In genomic region chr16:16865374-16865773, GRCh38 we compare ENCODE assay signal across 19 cellular contexts.
DNase-seq lines count a peak whose midpoint lies in the region; ATAC-seq and TF ChIP-seq lines count a peak whose summit lies in the region.
"Had no signal": no experiment of that assay in that cellular context is flagged by ENCODE, and none has a peak within 500 bp of the region (broad histone marks: within the 10 kb centered on the region; RNA-seq: fewer than 3 reads in every experiment).

No MANE protein-coding gene starts in this region.

- ATAC-seq in memory B cell (ENCODE audit: low read depth), result no peak
- ATAC-seq: GM23338 had no signal

- no peaks in the 10 kb centered on the region for H3K27me3 ChIP-seq in cardiac muscle cell
- peaks cover 6% of the 10 kb centered on the region for H3K27me3 ChIP-seq in left ventricle myocardium inferior (ENCODE audit: low read depth)

- no peaks in the 10 kb centered on the region for H3K36me3 Mint-ChIP-seq in memory B cell
- H3K36me3 Mint-ChIP-seq: CD4-positive, CD25-positive, alpha-beta regulatory T cell; CD8-positive, alpha-beta memory T cell had no signal

- TF ChIP-seq CTCF in GM13976 (IDR thresholded peaks at IDR 0.05; ENCODE audit: borderline replicate concordance, control extremely low read depth, extremely low read depth, insufficient read depth, missing control alignments) (no peak), cardiac muscle cell (IDR thresholded peaks at IDR 0.05; ENCODE audit: low read depth, low read length) (no peak), left ventricle myocardium inferior (IDR thresholded peaks at IDR 0.05; ENCODE audit: borderline replicate concordance) (no peak)

- H3K36me3 ChIP-seq in cardiac muscle cell (no peaks in the 10 kb centered on the region), left ventricle myocardium inferior (no peaks in the 10 kb centered on the region)
- H3K36me3 ChIP-seq: BE2C had no signal

- H3K27me3 Mint-ChIP-seq in memory B cell, result peaks cover 11% of the 10 kb centered on the region

- DNase-seq in GM13976 (ENCODE audit: low spot score), result peak; percentile 18
- peak in 1 of 2 donors; percentile 12 for DNase-seq in cardiac muscle cell (ENCODE audit: low read depth in 1 of 2, low spot score in 1 of 2)
- no peak for DNase-seq in left ventricle myocardium inferior
- DNase-seq in memory B cell (ENCODE audit: low spot score in 2 of 2), result no peak
- DNase-seq in NCI-H446 treated with DMSO at 0.1 percent for 48 hours (lab: John Stamatoyannopoulos, UW), result no peak
- DNase-seq in activated naive CD4-positive, alpha-beta T cell (lab: John Stamatoyannopoulos, UW), result no peak
- no peak for DNase-seq in activated T-cell treated with anti-CD3 and anti-CD28 coated beads for 4 hours
- DNase-seq: ACHN; BE2C; C1 segment of cervical spinal cord; CD4-positive, CD25-positive, alpha-beta regulatory T cell; CD8-positive, alpha-beta memory T cell; COR-L47; DMS 273 treated with DMSO at 0.1 percent for 48 hours; DMS53; DND-41; EL; HCEC 1CT had no signal

- H3K27ac ChIP-seq in cardiac muscle cell, result peak overlapping the region; percentile 49
- H3K27ac ChIP-seq in left ventricle myocardium inferior (replicated peaks), result peak overlapping the region; percentile 69

- peak overlapping the region; percentile 67 for H3K27ac Mint-ChIP-seq in memory B cell
- H3K27ac Mint-ChIP-seq: CD8-positive, alpha-beta memory T cell; GM23338 had no signal

- H3K4me3 ChIP-seq in cardiac muscle cell, result no peak overlapping the region
- H3K4me3 ChIP-seq in left ventricle myocardium inferior, result no peak overlapping the region
- H3K4me3 ChIP-seq: GM23338 had no signal

- no peaks in the 10 kb centered on the region for H3K9me3 Mint-ChIP-seq in memory B cell
- H3K9me3 Mint-ChIP-seq: CD4-positive, CD25-positive, alpha-beta regulatory T cell; GM23338 had no signal

- no peaks in the 10 kb centered on the region for H3K4me1 Mint-ChIP-seq in memory B cell
- H3K4me1 Mint-ChIP-seq: CD4-positive, CD25-positive, alpha-beta regulatory T cell; CD8-positive, alpha-beta memory T cell had no signal

- intact Hi-C loops in left ventricle myocardium inferior (cut with micrococcal nuclease), result no loop called here

- no peak overlapping the region for H3K4me3 Mint-ChIP-seq in memory B cell
- H3K4me3 Mint-ChIP-seq: CD4-positive, CD25-positive, alpha-beta regulatory T cell; CD8-positive, alpha-beta memory T cell; GM23338 had no signal

- no peaks in the 10 kb centered on the region for H3K9me3 ChIP-seq in cardiac muscle cell (ENCODE audit: low read depth)
- no peaks in the 10 kb centered on the region for H3K9me3 ChIP-seq in left ventricle myocardium inferior (replicated peaks)
- H3K9me3 ChIP-seq: BE2C had no signal

- peaks cover 40% of the 10 kb centered on the region for H3K4me1 ChIP-seq in cardiac muscle cell (ENCODE audit: low read depth)
- peaks cover 38% of the 10 kb centered on the region for H3K4me1 ChIP-seq in left ventricle myocardium inferior
- H3K4me1 ChIP-seq: BE2C had no signal

- in situ Hi-C loops in GM13976 (cut with MboI; ENCODE audit: low sequenced_read_pairs, unreplicated experiment), result loop anchor here (25.0 kb wide), 3 partner anchors 322 to 697 kb away; partner anchors contain the start of gene XYLT1
